In the genomic region with DNA sequence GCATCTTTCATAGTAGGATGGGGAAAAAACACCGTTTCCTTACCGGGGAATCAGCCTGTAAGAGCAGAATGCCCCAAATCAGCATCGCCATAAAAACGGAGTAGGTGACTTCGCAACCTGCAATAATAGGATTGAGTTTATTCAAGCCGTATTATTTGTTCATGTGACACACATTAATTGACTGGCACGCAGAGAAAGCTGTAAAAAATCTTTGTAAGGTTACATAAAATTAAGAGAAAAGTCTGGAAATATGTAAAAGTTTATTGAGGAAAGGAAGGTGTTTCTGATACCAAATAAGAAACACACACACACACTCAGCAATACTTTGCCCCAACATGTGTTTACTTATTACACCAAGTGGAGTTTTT, we compare ENCODE assay signal across 8 cellular contexts. TPM values are rescaled to one million over a fixed set of nuclear protein-coding genes. Genes with fewer than 3 reads are reported as not detected.
DNase-seq lines count a peak whose midpoint lies in the region; ATAC-seq and TF ChIP-seq lines count a peak whose summit lies in the region.

No MANE protein-coding gene starts in this region.

- peak overlapping the region; percentile 93 to 98 (median 96) for H3K4me3 Mint-ChIP-seq in CD4-positive, CD25-positive, alpha-beta regulatory T cell
- peak overlapping the region; percentile 92 for H3K4me3 Mint-ChIP-seq in endodermal cell

- peak overlapping the region; percentile 76 for H3K27ac ChIP-seq in CD4-positive, CD25-positive, alpha-beta regulatory T cell (ENCODE audit: insufficient read depth, low read length, poor library complexity, severe bottlenecking)
- H3K27ac ChIP-seq in OCI-LY7 (ENCODE audit: low read depth, low read length, poor library complexity, severe bottlenecking) (peak overlapping the region; percentile 24), endodermal cell (ENCODE audit: low read depth, low read length) (no peak overlapping the region)

- peak overlapping the region; percentile 91 for H2AFZ ChIP-seq in OCI-LY7 (ENCODE audit: low read length)
- H2AFZ ChIP-seq in neuron (ENCODE audit: low read depth, low read length) = peak overlapping the region; percentile 91

- no peaks in the 10 kb centered on the region for H3K9me2 ChIP-seq in OCI-LY7 (ENCODE audit: insufficient read depth, low read length)

- POLR2A ChIA-PET in OCI-LY7 (lab: Charles Lee) = interaction anchor here (0.6 to 0.9 kb wide), 3 partner anchors 17 to 295 kb away, joined by 3 read pairs; partner anchors contain the start of gene IPO8

- H3K36me3 Mint-ChIP-seq in CD4-positive, CD25-positive, alpha-beta regulatory T cell = peaks cover 4% of the 10 kb centered on the region
- H3K36me3 Mint-ChIP-seq in endodermal cell (ENCODE audit: low read depth) = peaks cover 9% of the 10 kb centered on the region

- TF ChIP-seq CTCF in OCI-LY7 (conservative IDR thresholded peaks at IDR 0.05; ENCODE audit: low read length) (no peak), endodermal cell (conservative IDR thresholded peaks at IDR 0.05) (no peak), GM13976 (IDR thresholded peaks at IDR 0.05; ENCODE audit: borderline replicate concordance, control extremely low read depth, extremely low read depth, insufficient read depth, missing control alignments) (no peak)

- H3K36me3 ChIP-seq in CD4-positive, CD25-positive, alpha-beta regulatory T cell (ENCODE audit: control insufficient read depth, insufficient read depth, low read length) = no peaks in the 10 kb centered on the region
- H3K36me3 ChIP-seq in OCI-LY7 (ENCODE audit: insufficient read depth, low read length) = no peaks in the 10 kb centered on the region
- H3K36me3 ChIP-seq in endodermal cell (ENCODE audit: control insufficient read depth, insufficient read depth, low read length) = peaks cover under 1% of the 10 kb centered on the region
- no peaks in the 10 kb centered on the region for H3K36me3 ChIP-seq in neuron (ENCODE audit: insufficient read depth, low read length)

- peaks cover 8% of the 10 kb centered on the region; the same call in 1 of the 2 replicates for H3K79me2 ChIP-seq in OCI-LY7 (ENCODE audit: insufficient read depth, low read depth, low read length)

- in situ Hi-C loops in GM13976 (cut with MboI; ENCODE audit: low sequenced_read_pairs, unreplicated experiment) = no loop called here

- peak overlapping the region; percentile 84 to 91 (median 87) for H3K27ac Mint-ChIP-seq in CD4-positive, CD25-positive, alpha-beta regulatory T cell
- peak overlapping the region; percentile 85 for H3K27ac Mint-ChIP-seq in endodermal cell

- ATAC-seq in CD4-positive, CD25-positive, alpha-beta regulatory T cell (ENCODE audit: low read depth in 2 of 2) = no peak
- ATAC-seq in GM18907 (IDR thresholded peaks at IDR 0.05; ENCODE audit: unreplicated experiment) = no peak

- H3K9ac ChIP-seq in endodermal cell (ENCODE audit: extremely low read depth, low read length, poor library complexity, severe bottlenecking) = peak overlapping the region; percentile 39

- peak overlapping the region; percentile 99 for H3K4me2 ChIP-seq in OCI-LY7 (ENCODE audit: low read length)

- peaks cover 20% of the 10 kb centered on the region for H3K4me1 ChIP-seq in CD4-positive, CD25-positive, alpha-beta regulatory T cell (ENCODE audit: control insufficient read depth, insufficient read depth, low read length, poor library complexity, severe bottlenecking)
- H3K4me1 ChIP-seq in OCI-LY7 (ENCODE audit: insufficient read depth, low read length, poor library complexity, severe bottlenecking) = peaks cover 25% of the 10 kb centered on the region
- peaks cover 6% of the 10 kb centered on the region for H3K4me1 ChIP-seq in endodermal cell (ENCODE audit: control insufficient read depth, insufficient read depth, low read length)
- peaks cover 13% of the 10 kb centered on the region for H3K4me1 ChIP-seq in neuron (ENCODE audit: insufficient read depth, low read length)

- no peaks in the 10 kb centered on the region for H3K9me3 Mint-ChIP-seq in CD4-positive, CD25-positive, alpha-beta regulatory T cell
- peaks cover 3% of the 10 kb centered on the region for H3K9me3 Mint-ChIP-seq in endodermal cell

- WGBS in endodermal cell (ENCODE audit: insufficient coverage in 1 of 2, insufficient read length in 1 of 2), 2 experiments = 22 to 25% methylated on average over 6 to 7 of the region's 7 CpGs

- peaks cover 17 to 53% (median 34%) of the 10 kb centered on the region in 4 donors for H3K4me1 Mint-ChIP-seq in CD4-positive, CD25-positive, alpha-beta regulatory T cell
- H3K4me1 Mint-ChIP-seq in endodermal cell = peaks cover 33% of the 10 kb centered on the region

- DNase-seq in CD4-positive, CD25-positive, alpha-beta regulatory T cell = no peak
- DNase-seq in OCI-LY7 (ENCODE audit: low spot score) (no peak), endodermal cell (no peak), OCI-M1 (lab: John Stamatoyannopoulos, UW) (no peak), GM13976 (ENCODE audit: low spot score) (no peak), RKO (ENCODE audit: low spot score) (no peak)

- BruUV-seq in OCI-LY7 (replicated peaks; lab: Mats Ljungman, UMichigan) = TSS peak; percentile 84

- no peaks in the 10 kb centered on the region for H3K27me3 Mint-ChIP-seq in CD4-positive, CD25-positive, alpha-beta regulatory T cell
- H3K27me3 Mint-ChIP-seq in endodermal cell (ENCODE audit: insufficient read depth) = peaks cover 4% of the 10 kb centered on the region

- H4K20me1 ChIP-seq in OCI-LY7 (ENCODE audit: insufficient read depth, low read length) = no peaks in the 10 kb centered on the region

- peak overlapping the region; percentile 68 for H3K4me3 ChIP-seq in CD4-positive, CD25-positive, alpha-beta regulatory T cell (ENCODE audit: low read depth, low read length)
- H3K4me3 ChIP-seq in OCI-LY7 (ENCODE audit: low read depth, low read length, poor library complexity, severe bottlenecking) (peak overlapping the region; percentile 89), endodermal cell (ENCODE audit: low read length) (peak overlapping the region; percentile 91), neuron (ENCODE audit: low read length) (peak overlapping the region; percentile 60)

- no peaks in the 10 kb centered on the region for H3K27me3 ChIP-seq in CD4-positive, CD25-positive, alpha-beta regulatory T cell (ENCODE audit: control insufficient read depth, insufficient read depth, low read length)
- H3K27me3 ChIP-seq in endodermal cell (ENCODE audit: control insufficient read depth, insufficient read depth, low read length, poor library complexity, severe bottlenecking) (no peaks in the 10 kb centered on the region), neuron (ENCODE audit: insufficient read depth, low read length) (no peaks in the 10 kb centered on the region)

- no peaks in the 10 kb centered on the region for H3K9me3 ChIP-seq in CD4-positive, CD25-positive, alpha-beta regulatory T cell (ENCODE audit: control insufficient read depth in 2 of 2, low read length in 2 of 2)
- H3K9me3 ChIP-seq in OCI-LY7 (ENCODE audit: low read length) (no peaks in the 10 kb centered on the region), endodermal cell (ENCODE audit: control insufficient read depth, low read length) (peaks cover 1% of the 10 kb centered on the region), neuron (ENCODE audit: low read length) (no peaks in the 10 kb centered on the region)

- CTCF ChIA-PET in OCI-LY7 (lab: Charles Lee; ENCODE audit: unreplicated experiment) = no interaction called here

- intact Hi-C loops in OCI-LY7 (cut with micrococcal nuclease; ENCODE audit: unreplicated experiment) = loop anchor here (1.0 kb wide), 2 partner anchors 52 to 60 kb away; partner anchors contain the start of gene IPO8

RNA-seq across cellular contexts. Expression of gene CAPRIN2, which starts 0.6 kb away (rescaled TPM):
- total RNA-seq in CD4-positive, CD25-positive, alpha-beta regulatory T cell = 29.9 TPM
- 10 to 100 TPM in 1 of 4 donors, 1 to 10 TPM in 3; 5.6 to 11.6 (median 8.1) TPM for polyA plus RNA-seq in CD4-positive, CD25-positive, alpha-beta regulatory T cell
- 21.7 and 23.8 TPM in 2 replicates for total RNA-seq in OCI-LY7 (2014; rRNA removed; shearing (Covaris generic))
- total RNA-seq in OCI-LY7 (2022) (23.7 and 24.7 TPM in 2 replicates), endodermal cell (100 to 1,000 TPM in 1 of 2 donors, 10 to 100 TPM in 1; 62.2 to 103 TPM)
- polyA plus RNA-seq in endodermal cell (2013, experiment 1 of 2) = 43.4 TPM
- polyA plus RNA-seq in endodermal cell (2013, experiment 2 of 2) = 41.2 TPM

RNA-seq across cellular contexts. Expression of gene IPO8, which starts 59.7 kb away (rescaled TPM):
- 30.4 TPM for total RNA-seq in CD4-positive, CD25-positive, alpha-beta regulatory T cell
- polyA plus RNA-seq in CD4-positive, CD25-positive, alpha-beta regulatory T cell = 10 to 100 TPM; 13.8 to 19.0 (median 17.1) TPM
- total RNA-seq in OCI-LY7 (2014; rRNA removed; shearing (Covaris generic)) = 14.7 and 23.9 TPM in 2 replicates
- 41.6 and 47.8 TPM in 2 replicates for total RNA-seq in OCI-LY7 (2022)
- total RNA-seq in endodermal cell = 10 to 100 TPM; 39.4 to 80.0 TPM
- polyA plus RNA-seq in endodermal cell (2013, experiment 1 of 2) = 28.8 TPM
- 28.2 TPM for polyA plus RNA-seq in endodermal cell (2013, experiment 2 of 2)
